In genomic region chr11:79413258-79413657, GRCh38 we compare ENCODE assay signal across 9 cellular contexts. TPM values are rescaled to one million over a fixed set of nuclear protein-coding genes. Genes with fewer than 3 reads are reported as not detected.
DNase-seq lines count a peak whose midpoint lies in the region; ATAC-seq and TF ChIP-seq lines count a peak whose summit lies in the region.
"Had no signal": no experiment of that assay in that cellular context is flagged by ENCODE, and none has a peak within 500 bp of the region (broad histone marks: within the 10 kb centered on the region; RNA-seq: fewer than 3 reads in every experiment).

No MANE protein-coding gene starts in this region.

- H3K4me2 ChIP-seq in mammary epithelial cell (ENCODE audit: insufficient read depth, low read depth, low read length) = peak overlapping the region; percentile 51
- H3K4me2 ChIP-seq: A549 had no signal

- H3K4me3 ChIP-seq in mammary epithelial cell (replicated peaks in 1 of 3; ENCODE audit: insufficient read depth in 1 of 3, low read depth in 2 of 3, low read length in 3 of 3) (no peak overlapping the region), uterus (no peak overlapping the region), spleen (no peak overlapping the region)
- H3K4me3 ChIP-seq: A549 had no signal

- TF ChIP-seq CTCF in mammary epithelial cell (conservative IDR thresholded peaks at IDR 0.05 in 1 of 2, IDR thresholded peaks at IDR 0.05 in 1 of 2; ENCODE audit: extremely low read depth in 1 of 2, insufficient read depth in 1 of 2, low read depth in 1 of 2, low read length in 2 of 2) (no peak), uterus (IDR thresholded peaks at IDR 0.05) (no peak), spleen (IDR thresholded peaks at IDR 0.05 in 8 of 11, conservative IDR thresholded peaks at IDR 0.05 in 3 of 11) (no peak)

- no peak overlapping the region for H3K9ac ChIP-seq in mammary epithelial cell (ENCODE audit: insufficient read depth, low read length)

- TF ChIP-seq POLR2A in uterus (IDR thresholded peaks at IDR 0.05) = no peak
- no peak for TF ChIP-seq POLR2A in spleen (IDR thresholded peaks at IDR 0.05)

- H4K20me1 ChIP-seq in mammary epithelial cell (ENCODE audit: insufficient read depth, low read length) = no peaks in the 10 kb centered on the region

- DNase-seq in NCI-H345 (lab: John Stamatoyannopoulos, UW) = peak; percentile 13
- DNase-seq in NCI-H345 treated with DMSO at 0.1 percent for 48 hours (lab: John Stamatoyannopoulos, UW; ENCODE audit: unreplicated experiment) = no peak
- peak; percentile 67 for DNase-seq in mammary epithelial cell
- DNase-seq in kidney glomerular epithelial cell (lab: John Stamatoyannopoulos, UW) = peak; percentile 56
- DNase-seq in uterus = peak; percentile 87 to 90
- DNase-seq in T-helper 2 cell = no peak
- no peak for DNase-seq in spleen

- H3K9me3 ChIP-seq in mammary epithelial cell (replicated peaks; ENCODE audit: insufficient read depth, low read length) = no peaks in the 10 kb centered on the region
- H3K9me3 ChIP-seq in uterus = no peaks in the 10 kb centered on the region
- peaks cover 0 to 12% (median 3%) of the 10 kb centered on the region in 8 donors for H3K9me3 ChIP-seq in spleen

- H2AFZ ChIP-seq in mammary epithelial cell (ENCODE audit: low read depth, low read length) = no peak overlapping the region

- H3K27ac ChIP-seq in mammary epithelial cell (ENCODE audit: insufficient read depth, low read depth, low read length) (no peak overlapping the region), uterus (no peak overlapping the region), spleen (no peak overlapping the region)
- H3K27ac ChIP-seq: A549 had no signal

- intact Hi-C loops in mammary epithelial cell (cut with micrococcal nuclease) = no loop called here
- intact Hi-C loops in uterus (cut with DNase I; ENCODE audit: low total_unique reads) = no loop called here
- intact Hi-C loops in spleen (cut with DNase I; ENCODE audit: low total_unique reads) = no loop called here

- H3K36me3 ChIP-seq in mammary epithelial cell (ENCODE audit: insufficient read depth, low read length) (no peaks in the 10 kb centered on the region), uterus (no peaks in the 10 kb centered on the region), spleen (no peaks in the 10 kb centered on the region)

- dilution Hi-C loops in mammary epithelial cell (cut with HindIII; ENCODE audit: low sequenced_read_pairs) = no loop called here

- WGBS in mammary epithelial cell (ENCODE audit: low coverage, missing lambda C conversion rate) = 61% methylated on average over 4 of the region's 4 CpGs
- WGBS in spleen, 5 donors = 15 to 43% (median 34%) methylated on average over 4 of the region's 4 CpGs

- H3K27me3 ChIP-seq in mammary epithelial cell (ENCODE audit: insufficient read depth, low read length) = no peaks in the 10 kb centered on the region
- no peaks in the 10 kb centered on the region for H3K27me3 ChIP-seq in uterus
- H3K27me3 ChIP-seq in spleen (replicated peaks in 1 of 7) = no peaks in the 10 kb centered on the region

- BruUV-seq in mammary epithelial cell (replicated peaks; lab: Mats Ljungman, UMichigan) = no TSS peak

- peaks cover 56% of the 10 kb centered on the region for H3K79me2 ChIP-seq in mammary epithelial cell (ENCODE audit: insufficient read depth, low read length)

- peaks cover 60% of the 10 kb centered on the region for H3K4me1 ChIP-seq in mammary epithelial cell (ENCODE audit: insufficient read depth, low read length)
- H3K4me1 ChIP-seq in uterus = no peaks in the 10 kb centered on the region
- H3K4me1 ChIP-seq in spleen = no peaks in the 10 kb centered on the region
- H3K4me1 ChIP-seq: A549 had no signal

- in situ Hi-C loops in mammary epithelial cell (cut with MboI; ENCODE audit: low sequenced_read_pairs in 2 of 2) = no loop called here

- CTCF ChIA-PET in mammary epithelial cell (lab: Charles Lee; ENCODE audit: low non-redundant PET) = no interaction called here

- ATAC-seq in GM18868 (IDR thresholded peaks at IDR 0.05; ENCODE audit: unreplicated experiment) = no peak

RNA-seq across cellular contexts. Expression of gene TENM4, which starts 27.6 kb away (rescaled TPM):
- total RNA-seq in mammary epithelial cell (10 to 100 TPM in 1 of 2 donors, 1 to 10 TPM in 1; 4.8 to 26.5 TPM), uterus (10 to 100 TPM in 1 of 4 donors, 1 to 10 TPM in 2, under 1 TPM in 1; 0.88 to 61.5 (median 4.0) TPM), spleen (1 to 10 TPM in 6 of 7 donors, under 1 TPM in 1; 0.66 to 4.5 (median 1.4) TPM)
- polyA plus RNA-seq in mammary epithelial cell (10.1 TPM), spleen (under 1 TPM; 0.09 to 0.20 (median 0.19) TPM)
- 27.4 TPM for polyA minus RNA-seq in mammary epithelial cell

Comparison
In these comparisons a context has a peak if more than half of its experiments do, and no peak if none do; other contexts are left out.
1. DNase-seq: peak in NCI-H345 (single experiment), mammary epithelial cell (single experiment), kidney glomerular epithelial cell (single experiment) and uterus (2 of 2); none in NCI-H345 treated with DMSO at 0.1 percent for 48 hours (single experiment), T-helper 2 cell (0 of 5) and spleen (single experiment).